15 cellular contexts compared by ENCODE assay signal in the genomic region with DNA sequence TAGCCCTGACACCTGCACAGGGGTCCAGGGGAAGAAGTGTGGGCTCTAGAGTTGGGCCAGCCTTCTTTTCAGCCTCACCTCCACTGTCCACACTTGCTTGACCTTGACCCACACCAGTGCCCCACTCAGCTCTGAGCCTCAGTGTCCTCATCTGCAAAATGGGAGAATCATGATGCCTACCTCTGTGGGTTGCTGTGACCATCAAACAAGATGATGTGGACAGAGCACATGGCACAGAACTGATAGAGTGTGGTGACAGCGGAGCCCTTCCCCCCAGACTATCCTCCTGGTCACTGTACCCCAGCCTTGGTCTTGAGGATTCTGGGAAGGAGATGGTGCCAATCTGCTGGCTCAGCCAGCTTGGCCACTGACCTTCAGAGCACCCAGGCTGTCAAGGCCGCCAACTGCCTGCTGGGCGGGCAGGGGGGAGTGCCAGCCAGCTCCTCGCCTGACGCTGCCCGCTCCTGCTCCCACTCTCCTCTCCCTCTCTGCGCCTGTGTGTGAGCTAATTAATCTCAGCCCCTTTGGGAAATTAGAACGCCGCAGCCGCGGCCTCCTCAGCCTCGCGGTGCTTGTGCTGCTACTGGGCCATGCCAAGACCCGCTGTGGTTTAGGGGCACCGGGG. TPM values are rescaled to one million over a fixed set of nuclear protein-coding genes. Genes with fewer than 3 reads are reported as not detected.
DNase-seq lines count a peak whose midpoint lies in the region; ATAC-seq and TF ChIP-seq lines count a peak whose summit lies in the region.
"Had no signal": no experiment of that assay in that cellular context is flagged by ENCODE, and none has a peak within 500 bp of the region (broad histone marks: within the 10 kb centered on the region; RNA-seq: fewer than 3 reads in every experiment).

No MANE protein-coding gene starts in this region.

- peak overlapping the region; percentile 97 for H3K27ac ChIP-seq in breast epithelium
- H3K27ac ChIP-seq in heart left ventricle, result peak overlapping the region; percentile 30 to 98 (median 94)
- H3K27ac ChIP-seq in vagina, result peak overlapping the region; percentile 95
- H3K27ac ChIP-seq: GM23248 had no signal

- CTCF ChIA-PET in MCF 10A (lab: Yijun Ruan, JAX), result interaction anchor here (0.6 to 8.1 kb wide), 5 partner anchors 10 to 101 kb away, joined by 3 to 67 read pairs (median 3); no protein-coding TSS in a partner anchor

- H3K4me1 Mint-ChIP-seq in MCF 10A (ENCODE audit: insufficient read depth, unreplicated experiment), result peaks cover 24% of the 10 kb centered on the region
- H3K4me1 Mint-ChIP-seq in glutamatergic neuron (ENCODE audit: low read depth, unreplicated experiment), result peaks cover 33% of the 10 kb centered on the region

- H3K9me3 Mint-ChIP-seq in MCF 10A (ENCODE audit: unreplicated experiment), result no peaks in the 10 kb centered on the region
- peaks cover 10% of the 10 kb centered on the region for H3K9me3 Mint-ChIP-seq in glutamatergic neuron (ENCODE audit: unreplicated experiment)
- H3K9me3 Mint-ChIP-seq: activated T-cell treated with anti-CD3 and anti-CD28 coated beads, Interleukin-2, amount 50 U/mL, for 24 hours; central memory CD8-positive, alpha-beta T cell had no signal

- H3K4me1 ChIP-seq in breast epithelium, result peaks cover 36 to 58% of the 10 kb centered on the region in 2 donors
- H3K4me1 ChIP-seq in heart left ventricle, result peaks cover 8 to 98% (median 83%) of the 10 kb centered on the region in 12 donors
- H3K4me1 ChIP-seq in vagina, result peaks cover 95% of the 10 kb centered on the region

- WGBS in heart left ventricle, 4 donors, result 56 to 100% (median 65%) methylated on average over 2 to 15 of the region's 15 CpGs

- TF ChIP-seq CTCF in breast epithelium (IDR thresholded peaks at IDR 0.05) (no peak), MCF 10A (IDR thresholded peaks at IDR 0.05; ENCODE audit: unreplicated experiment) (no peak), heart left ventricle (IDR thresholded peaks at IDR 0.05) (no peak), vagina (IDR thresholded peaks at IDR 0.05) (no peak), glutamatergic neuron (IDR thresholded peaks at IDR 0.05; ENCODE audit: partially characterized antibody, unreplicated experiment) (no peak)

- H3K27ac Mint-ChIP-seq in MCF 10A (ENCODE audit: low read depth, unreplicated experiment), result no peak overlapping the region
- no peak overlapping the region for H3K27ac Mint-ChIP-seq in glutamatergic neuron (ENCODE audit: unreplicated experiment)
- H3K27ac Mint-ChIP-seq: activated T-cell treated with anti-CD3 and anti-CD28 coated beads, Interleukin-2, amount 50 U/mL, for 24 hours had no signal

- no peak for TF ChIP-seq POLR2A in breast epithelium (IDR thresholded peaks at IDR 0.05)
- TF ChIP-seq POLR2A in heart left ventricle (IDR thresholded peaks at IDR 0.05), result no peak
- TF ChIP-seq POLR2A in vagina (IDR thresholded peaks at IDR 0.05), result no peak

- H3K9me3 ChIP-seq in breast epithelium (no peaks in the 10 kb centered on the region), heart left ventricle (no peaks in the 10 kb centered on the region), vagina (no peaks in the 10 kb centered on the region)

- H3K27me3 Mint-ChIP-seq in MCF 10A (ENCODE audit: insufficient read depth, unreplicated experiment) (no peaks in the 10 kb centered on the region), glutamatergic neuron (ENCODE audit: unreplicated experiment) (peaks cover 11% of the 10 kb centered on the region)
- H3K27me3 Mint-ChIP-seq: central memory CD8-positive, alpha-beta T cell had no signal

- H3K27me3 ChIP-seq in breast epithelium (no peaks in the 10 kb centered on the region), heart left ventricle (no peaks in the 10 kb centered on the region), vagina (no peaks in the 10 kb centered on the region)

- H3K4me3 ChIP-seq in breast epithelium, result peak overlapping the region in 1 of 3 donors; percentile 5
- no peak overlapping the region for H3K4me3 ChIP-seq in heart left ventricle
- H3K4me3 ChIP-seq in vagina, result no peak overlapping the region
- H3K4me3 ChIP-seq: GM23248 had no signal

- H3K4me3 Mint-ChIP-seq in MCF 10A (ENCODE audit: unreplicated experiment) (no peak overlapping the region), glutamatergic neuron (ENCODE audit: unreplicated experiment) (no peak overlapping the region)
- H3K4me3 Mint-ChIP-seq: activated T-cell treated with anti-CD3 and anti-CD28 coated beads, Interleukin-2, amount 50 U/mL, for 24 hours; central memory CD8-positive, alpha-beta T cell had no signal

- DNase-seq in breast epithelium (ENCODE audit: low spot score in 2 of 2) (no peak), MCF 10A (ENCODE audit: unreplicated experiment) (no peak), heart left ventricle (peak in 3 of 5 donors; percentile 54 to 73 (median 71)), nucleus accumbens (lab: John Stamatoyannopoulos, UW) (peak in 37 of 56 donors; percentile 28 to 69 (median 45)), vagina (ENCODE audit: extremely low spot score in 2 of 2) (no peak), glutamatergic neuron (no peak)
- DNase-seq in stimulated activated naive CD4-positive, alpha-beta T cell treated with Interleukin-2 at 50 U/mL for 16 hours (lab: John Stamatoyannopoulos, UW), result no peak
- DNase-seq: activated T-cell treated with anti-CD3 and anti-CD28 coated beads, Interleukin-2, amount 50 U/mL, for 24 hours; GM23248; mammary epithelial cell; NCI-H2081; RPMI8226 had no signal

- POLR2A ChIA-PET in MCF 10A (lab: Yijun Ruan, JAX), result interaction anchor here (1.1 kb wide), 1 partner anchor 18 kb away, joined by 3 read pairs; no protein-coding TSS in a partner anchor

- BruUV-seq in MCF 10A (replicated peaks; lab: Mats Ljungman, UMichigan), result no TSS peak

- no peaks in the 10 kb centered on the region for H3K36me3 ChIP-seq in breast epithelium
- H3K36me3 ChIP-seq in heart left ventricle, result peaks cover 0 to 4% (median 0%) of the 10 kb centered on the region in 9 donors
- H3K36me3 ChIP-seq in vagina, result no peaks in the 10 kb centered on the region

- intact Hi-C loops in breast epithelium (cut with DNase I; ENCODE audit: low total_unique reads), result no loop called here
- intact Hi-C loops in MCF 10A (cut with micrococcal nuclease), result no loop called here
- intact Hi-C loops in heart left ventricle (cut with DNase I), result no loop called here
- intact Hi-C loops in vagina (cut with DNase I), result no loop called here

- H3K36me3 Mint-ChIP-seq in MCF 10A (ENCODE audit: insufficient read depth, unreplicated experiment) (no peaks in the 10 kb centered on the region), glutamatergic neuron (ENCODE audit: unreplicated experiment) (no peaks in the 10 kb centered on the region)

- ATAC-seq in heart left ventricle, result peak in 3 of 4 donors; percentile 20 to 40 (median 36)
- ATAC-seq in HG03378 (IDR thresholded peaks at IDR 0.05; ENCODE audit: unreplicated experiment), result no peak
- ATAC-seq: sciatic nerve had no signal

RNA-seq across cellular contexts. Expression of a gene that starts 16.7 kb away (rescaled TPM):
- total RNA-seq in breast epithelium, result 10 to 100 TPM; 33.9 to 66.9 (median 38.3) TPM
- 7.8 and 10.9 TPM in 2 replicates for total RNA-seq in MCF 10A (2022)
- 10 to 100 TPM; 29.8 to 74.6 (median 36.3) TPM for total RNA-seq in heart left ventricle
- polyA plus RNA-seq in heart left ventricle, result 10 to 100 TPM; 32.8 to 44.5 TPM
- total RNA-seq in vagina, result 51.8 TPM
- 130 TPM for total RNA-seq in glutamatergic neuron (ENCODE audit: unreplicated experiment)

Comparison
In these comparisons a context has a peak if more than half of its experiments do, and no peak if none do; other contexts are left out.
1. DNase-seq: peak in heart left ventricle (3 of 5) and nucleus accumbens (37 of 56); none in breast epithelium (0 of 2), MCF 10A (single experiment), vagina (0 of 2), stimulated activated naive CD4-positive, alpha-beta T cell treated with Interleukin-2 at 50 U/mL for 16 hours (single experiment) and glutamatergic neuron (single experiment).
2. Peak in every context shown above with its lines, with median percentiles within 50 percentile points of each other: H3K27ac ChIP-seq.